Comparison of ENCODE assay signal across 13 cellular contexts in the genomic region with DNA sequence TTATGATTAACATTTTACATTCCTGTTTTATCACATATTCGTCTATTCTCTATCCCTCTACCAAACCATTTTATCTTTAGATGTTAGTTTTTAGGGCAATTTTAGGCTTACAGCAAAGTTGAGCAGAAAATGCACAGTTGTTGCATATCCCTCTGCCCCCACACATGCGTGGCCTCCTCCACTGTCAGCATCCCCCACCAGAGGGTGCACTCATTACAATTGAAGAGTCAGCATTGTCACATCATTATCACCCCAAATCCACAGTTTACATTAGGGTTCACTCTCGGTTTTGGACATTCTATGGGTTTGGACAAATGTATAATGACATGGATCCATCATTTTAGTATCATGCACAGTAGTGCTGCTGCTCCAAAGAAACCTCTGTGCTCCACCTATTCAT.
DNase-seq lines count a peak whose midpoint lies in the region; ATAC-seq and TF ChIP-seq lines count a peak whose summit lies in the region.
"Had no signal": no experiment of that assay in that cellular context is flagged by ENCODE, and none has a peak within 500 bp of the region (broad histone marks: within the 10 kb centered on the region; RNA-seq: fewer than 3 reads in every experiment).

No MANE protein-coding gene starts in this region.

- peak; percentile 53 for ATAC-seq in activated CD8-positive, alpha-beta T cell treated with anti-CD3 and anti-CD28 coated beads for 36 hours
- ATAC-seq in memory B cell (ENCODE audit: low read depth) (peak; percentile 41), HG03159 (IDR thresholded peaks at IDR 0.05; ENCODE audit: unreplicated experiment) (no peak), HG03442 (IDR thresholded peaks at IDR 0.05; ENCODE audit: unreplicated experiment) (no peak)
- ATAC-seq: left lobe of liver had no signal

- CTCF ChIA-PET in activated CD8-positive, alpha-beta T cell treated with anti-CD3 and anti-CD28 coated beads for 36 hours (lab: Charles Lee), result interaction anchor here (1.5 kb wide), 1 partner anchor 32 kb away, joined by 4 read pairs; no protein-coding TSS in a partner anchor

- intact Hi-C loops in activated CD8-positive, alpha-beta T cell treated with anti-CD3 and anti-CD28 coated beads for 36 hours (cut with micrococcal nuclease), result no loop called here

- no peak overlapping the region for H3K27ac Mint-ChIP-seq in activated CD8-positive, alpha-beta T cell treated with anti-CD3 and anti-CD28 coated beads for 36 hours
- no peak overlapping the region for H3K27ac Mint-ChIP-seq in memory B cell
- H3K27ac Mint-ChIP-seq: activated naive CD4-positive, alpha-beta T cell treated with anti-CD3 and anti-CD28 coated beads, Interleukin-2, amount 50 U/mL, for 24 hours; T-helper 2 cell treated with Interferon-gamma antibody and Interleukin-4, amounts not matched to agents 5 μg/mL and 100 μg/mL, for 36 hours had no signal

- TF ChIP-seq CTCF in GM06990 (IDR thresholded peaks at IDR 0.05; ENCODE audit: insufficient read depth, low read length, poor library complexity, severe bottlenecking) (peak; percentile 64), HFF-Myc (IDR thresholded peaks at IDR 0.05; ENCODE audit: low read depth, low read length, missing control alignments) (peak; percentile 27)
- TF ChIP-seq CTCF in activated CD8-positive, alpha-beta T cell treated with anti-CD3 and anti-CD28 coated beads for 36 hours (IDR thresholded peaks at IDR 0.05), result peak; percentile 36

- H3K27me3 ChIP-seq in GM06990 (replicated peaks; ENCODE audit: control insufficient read depth, insufficient read depth, low read length), result no peaks in the 10 kb centered on the region

- H3K4me3 Mint-ChIP-seq in activated CD8-positive, alpha-beta T cell treated with anti-CD3 and anti-CD28 coated beads for 36 hours, result no peak overlapping the region
- no peak overlapping the region for H3K4me3 Mint-ChIP-seq in memory B cell
- H3K4me3 Mint-ChIP-seq: activated naive CD4-positive, alpha-beta T cell treated with anti-CD3 and anti-CD28 coated beads, Interleukin-2, amount 50 U/mL, for 24 hours; T-helper 2 cell treated with Interferon-gamma antibody and Interleukin-4, amounts not matched to agents 5 μg/mL and 100 μg/mL, for 36 hours had no signal

- H3K27me3 Mint-ChIP-seq in activated CD8-positive, alpha-beta T cell treated with anti-CD3 and anti-CD28 coated beads for 36 hours, result peaks cover 5% of the 10 kb centered on the region
- H3K27me3 Mint-ChIP-seq in memory B cell, result peaks cover 11% of the 10 kb centered on the region

- H3K4me3 ChIP-seq in GM06990 (replicated peaks; ENCODE audit: low read depth, low read length) (no peak overlapping the region), HFF-Myc (replicated peaks; ENCODE audit: low read depth, low read length) (no peak overlapping the region)

- no peaks in the 10 kb centered on the region for H3K36me3 Mint-ChIP-seq in activated CD8-positive, alpha-beta T cell treated with anti-CD3 and anti-CD28 coated beads for 36 hours (ENCODE audit: low read depth)
- peaks cover 9% of the 10 kb centered on the region for H3K36me3 Mint-ChIP-seq in memory B cell

- POLR2A ChIA-PET in activated CD8-positive, alpha-beta T cell treated with anti-CD3 and anti-CD28 coated beads for 36 hours (lab: Charles Lee), result no interaction called here

- no peaks in the 10 kb centered on the region for H3K4me1 Mint-ChIP-seq in activated CD8-positive, alpha-beta T cell treated with anti-CD3 and anti-CD28 coated beads for 36 hours (ENCODE audit: low read depth)
- H3K4me1 Mint-ChIP-seq in memory B cell, result no peaks in the 10 kb centered on the region
- H3K4me1 Mint-ChIP-seq: activated naive CD4-positive, alpha-beta T cell treated with anti-CD3 and anti-CD28 coated beads, Interleukin-2, amount 50 U/mL, for 24 hours had no signal

- H3K9me3 Mint-ChIP-seq in activated CD8-positive, alpha-beta T cell treated with anti-CD3 and anti-CD28 coated beads for 36 hours, result peaks cover 30% of the 10 kb centered on the region
- H3K9me3 Mint-ChIP-seq in memory B cell, result peaks cover 31% of the 10 kb centered on the region

- no peak for DNase-seq in GM06990 (ENCODE audit: extremely low read depth, insufficient read length)
- no peak for DNase-seq in HFF-Myc (ENCODE audit: extremely low read depth, low read depth)
- peak; percentile 52 for DNase-seq in activated CD8-positive, alpha-beta T cell treated with anti-CD3 and anti-CD28 coated beads for 36 hours
- DNase-seq in memory B cell (ENCODE audit: low spot score in 2 of 2), result no peak
- DNase-seq in HK-2 (ENCODE audit: unreplicated experiment), result no peak
- DNase-seq: GF-D8, IMR-90, NCI-H524 had no signal

- H3K36me3 ChIP-seq in GM06990 (ENCODE audit: control insufficient read depth, insufficient read depth, low read length), result no peaks in the 10 kb centered on the region

Comparison
In these comparisons a context has a peak if more than half of its experiments do, and no peak if none do; other contexts are left out.
1. ATAC-seq: peak in activated CD8-positive, alpha-beta T cell treated with anti-CD3 and anti-CD28 coated beads for 36 hours (single experiment) and memory B cell (single experiment); none in HG03159 (single experiment) and HG03442 (single experiment).
2. Peak in every context shown above with its lines, with median percentiles within 50 percentile points of each other: CTCF ChIP-seq.